In genomic region chr9:127905788-127906191, GRCh38 we compare ENCODE assay signal across 8 cellular contexts.
DNase-seq lines count a peak whose midpoint lies in the region; ATAC-seq and TF ChIP-seq lines count a peak whose summit lies in the region.

No MANE protein-coding gene starts in this region.

- peaks cover 8 to 9% of the 10 kb centered on the region in 2 donors for H3K36me3 ChIP-seq in duodenal mucosa (ENCODE audit: control insufficient read depth in 1 of 2, insufficient read depth in 2 of 2, low read length in 2 of 2)

- peak overlapping the region in 1 of 2 donors; percentile 50 for H3K4me3 ChIP-seq in duodenal mucosa (ENCODE audit: low read depth in 1 of 2, low read length in 2 of 2)

- H3K4me1 ChIP-seq in duodenal mucosa (ENCODE audit: control insufficient read depth in 1 of 2, insufficient read depth in 2 of 2, low read length in 2 of 2), result peaks cover 35 to 41% of the 10 kb centered on the region in 2 donors

- peak overlapping the region; percentile 34 to 63 for H3K9ac ChIP-seq in duodenal mucosa (ENCODE audit: low read depth in 1 of 2, low read length in 2 of 2)

- no peaks in the 10 kb centered on the region for H3K27me3 ChIP-seq in duodenal mucosa (ENCODE audit: control insufficient read depth in 1 of 2, insufficient read depth in 2 of 2, low read length in 2 of 2)

- DNase-seq in GM13976 (ENCODE audit: low spot score) (peak; percentile 75), NCI-H187 (lab: John Stamatoyannopoulos, UW) (no peak), GM19238 (ENCODE audit: insufficient read length, low spot score) (no peak), dedifferentiated amniotic fluid mesenchymal stem cell (ENCODE audit: extremely low spot score) (no peak)
- DNase-seq in activated CD4-positive, alpha-beta T cell treated with anti-CD3 and anti-CD28 coated beads, Interleukin-2, amount 50 U/mL, for 4 hours, result peak; percentile 57 to 65
- DNase-seq in stimulated activated CD4-positive, alpha-beta T cell treated with anti-CD3 and anti-CD28 coated beads, Interleukin-2, amount 100 ng/mL, for 24 hours, result peak; percentile 52 to 68

- no peak for ATAC-seq in HG02623 (IDR thresholded peaks at IDR 0.05; ENCODE audit: unreplicated experiment)

- H3K27ac ChIP-seq in duodenal mucosa (ENCODE audit: low read depth, low read length), result peak overlapping the region; percentile 75

- in situ Hi-C loops in GM13976 (cut with MboI; ENCODE audit: low sequenced_read_pairs, unreplicated experiment), result no loop called here

- no peak for TF ChIP-seq CTCF in GM13976 (IDR thresholded peaks at IDR 0.05; ENCODE audit: borderline replicate concordance, control extremely low read depth, extremely low read depth, insufficient read depth, missing control alignments)

- no peaks in the 10 kb centered on the region for H3K9me3 ChIP-seq in duodenal mucosa (ENCODE audit: control insufficient read depth in 1 of 2, low read length in 2 of 2)

Comparison
In these comparisons a context has a peak if more than half of its experiments do, and no peak if none do; other contexts are left out.
1. DNase-seq: peak in GM13976 (single experiment), activated CD4-positive, alpha-beta T cell treated with anti-CD3 and anti-CD28 coated beads, Interleukin-2, amount 50 U/mL, for 4 hours (2 of 2) and stimulated activated CD4-positive, alpha-beta T cell treated with anti-CD3 and anti-CD28 coated beads, Interleukin-2, amount 100 ng/mL, for 24 hours (2 of 2); none in NCI-H187 (0 of 2), GM19238 (single experiment) and dedifferentiated amniotic fluid mesenchymal stem cell (single experiment).